Comparison of ENCODE assay signal across 17 cellular contexts in genomic region chr14:53896773-53897172, GRCh38. TPM values are rescaled to one million over a fixed set of nuclear protein-coding genes. Genes with fewer than 3 reads are reported as not detected.
"Had no signal": no experiment of that assay in that cellular context is flagged by ENCODE, and none has a peak within 500 bp of the region (broad histone marks: within the 10 kb centered on the region; RNA-seq: fewer than 3 reads in every experiment).

No MANE protein-coding gene starts in this region.

- H3K4me1 ChIP-seq: prostate gland, right lobe of liver had no signal

- H3K9me3 ChIP-seq: left ventricle myocardium inferior, prostate gland, right lobe of liver, uterus had no signal

- H3K27me3 ChIP-seq: heart left ventricle, right lobe of liver, uterus had no signal

- H3K4me3 ChIP-seq: heart left ventricle, left ventricle myocardium inferior, prostate gland, right lobe of liver, uterus had no signal

- H3K27ac ChIP-seq: heart left ventricle, left ventricle myocardium inferior, prostate gland, right lobe of liver, uterus had no signal

- DNase-seq: activated B cell treated with CpG ODN at 0.5 μM for 24 hours; activated CD4-positive, alpha-beta T cell treated with anti-CD3 and anti-CD28 coated beads, Interleukin-2, amount 10 ng/mL, durations not matched to agents 7 days and 5 days; activated CD8-positive, alpha-beta memory T cell treated with anti-CD3 and anti-CD28 coated beads for 24 hours; activated naive CD4-positive, alpha-beta T cell treated with anti-CD3 and anti-CD28 coated beads for 36 hours; amniotic stem cell; cortex of kidney; effector memory CD4-positive, alpha-beta T cell; foreskin melanocyte; heart left ventricle; left ventricle myocardium inferior; mesendoderm; nephron progenitor cell; right lobe of liver; stimulated activated CD8-positive, alpha-beta memory T cell treated with anti-CD3 and anti-CD28 coated beads, Interleukin-4, amount 100 ng/mL, for 48 hours; T-helper 17 cell; uterus had no signal

- H3K36me3 ChIP-seq: heart left ventricle, left ventricle myocardium inferior, prostate gland, right lobe of liver, uterus had no signal

RNA-seq across cellular contexts. Expression of gene BMP4, which starts 59.9 kb away (rescaled TPM):
- total RNA-seq: activated naive CD4-positive, alpha-beta T cell treated with anti-CD3 and anti-CD28 coated beads for 36 hours; T-helper 17 cell had no signal
